In genomic region chr1:169060010-169060722, GRCh38 we compare ENCODE assay signal across 14 cellular contexts. TPM values are rescaled to one million over a fixed set of nuclear protein-coding genes. Genes with fewer than 3 reads are reported as not detected.
DNase-seq lines count a peak whose midpoint lies in the region; ATAC-seq and TF ChIP-seq lines count a peak whose summit lies in the region.
"Had no signal": no experiment of that assay in that cellular context is flagged by ENCODE, and none has a peak within 500 bp of the region (broad histone marks: within the 10 kb centered on the region; RNA-seq: fewer than 3 reads in every experiment).

No MANE protein-coding gene starts in this region.

- no peaks in the 10 kb centered on the region for H3K36me3 Mint-ChIP-seq in Calu3 (ENCODE audit: insufficient read depth, unreplicated experiment)

- H3K27ac Mint-ChIP-seq in Calu3 (ENCODE audit: unreplicated experiment) = peak overlapping the region; percentile 42
- H3K27ac Mint-ChIP-seq: stimulated activated naive CD8-positive, alpha-beta T cell treated with anti-CD3 and anti-CD28 coated beads, Interleukin-15, Interleukin-2, amounts not matched to agents 100 ng/mL and 50 ng/mL, for 24 hours had no signal

- BruUV-seq in Calu3 (replicated peaks; lab: Mats Ljungman, UMichigan) = no TSS peak

- CTCF ChIA-PET in Calu3 (lab: Charles Lee) = interaction anchor here (1.0 to 1.6 kb wide), 4 partner anchors 14 to 45 kb away, joined by 3 to 4 read pairs (median 3); partner anchors contain the start of gene ATP1B1

- peak; percentile 34 for DNase-seq in Calu3
- peak; percentile 88 for DNase-seq in NCI-H526 treated with DMSO at 0.1 percent for 48 hours (lab: John Stamatoyannopoulos, UW)
- no peak for DNase-seq in omental fat pad (ENCODE audit: low spot score)
- DNase-seq in caudate nucleus (lab: John Stamatoyannopoulos, UW) = no peak
- no peak for DNase-seq in UCSD-AML1 (lab: John Stamatoyannopoulos, UW; ENCODE audit: unreplicated experiment)
- no peak for DNase-seq in NCI-H1105 treated with DMSO at 0.1 percent for 48 hours (lab: John Stamatoyannopoulos, UW)
- DNase-seq: brain microvascular endothelial cell; NCI-H187; stimulated activated CD4-positive, alpha-beta T cell treated with anti-CD3 and anti-CD28 coated beads, Interleukin-2, amount 100 ng/mL, for 48 hours had no signal

- no peaks in the 10 kb centered on the region for H3K27me3 Mint-ChIP-seq in Calu3 (ENCODE audit: unreplicated experiment)
- H3K27me3 Mint-ChIP-seq: stimulated activated naive CD8-positive, alpha-beta T cell treated with anti-CD3 and anti-CD28 coated beads, Interleukin-15, Interleukin-2, amounts not matched to agents 100 ng/mL and 50 ng/mL, for 24 hours had no signal

- peaks cover 0 to 3% of the 10 kb centered on the region in 2 donors for H3K9me3 ChIP-seq in esophagus (ENCODE audit: control insufficient read depth in 2 of 2, insufficient read depth in 1 of 2, low read depth in 1 of 2, low read length in 1 of 2)
- H3K9me3 ChIP-seq: neutrophil had no signal

- H3K4me1 ChIP-seq in esophagus (ENCODE audit: control insufficient read depth in 2 of 2, insufficient read depth in 2 of 2, low read length in 1 of 2) = no peaks in the 10 kb centered on the region

- intact Hi-C loops in Calu3 (cut with micrococcal nuclease; ENCODE audit: unreplicated experiment) = no loop called here

- WGBS in esophagus, 2 donors = 66 to 73% methylated on average over 9 of the region's 9 CpGs

- no peak overlapping the region for H3K4me3 ChIP-seq in esophagus (ENCODE audit: low read depth in 1 of 2, low read length in 2 of 2)

- peaks cover 29% of the 10 kb centered on the region for H3K4me1 Mint-ChIP-seq in Calu3 (ENCODE audit: low read depth, unreplicated experiment)

- H3K9me3 Mint-ChIP-seq in Calu3 (ENCODE audit: low read depth, unreplicated experiment) = peaks cover 2% of the 10 kb centered on the region
- H3K9me3 Mint-ChIP-seq: stimulated activated naive CD8-positive, alpha-beta T cell treated with anti-CD3 and anti-CD28 coated beads, Interleukin-15, Interleukin-2, amounts not matched to agents 100 ng/mL and 50 ng/mL, for 24 hours had no signal

- ATAC-seq in omental fat pad (ENCODE audit: low FRiP score) = peak; percentile 85
- no peak for ATAC-seq in HG02571 (IDR thresholded peaks at IDR 0.05; ENCODE audit: unreplicated experiment)

- H3K4me3 Mint-ChIP-seq in Calu3 (ENCODE audit: low read depth, unreplicated experiment) = peak overlapping the region; percentile 46
- H3K4me3 Mint-ChIP-seq: stimulated activated naive CD8-positive, alpha-beta T cell treated with anti-CD3 and anti-CD28 coated beads, Interleukin-15, Interleukin-2, amounts not matched to agents 100 ng/mL and 50 ng/mL, for 24 hours had no signal

- H3K27ac ChIP-seq in esophagus (ENCODE audit: low read depth in 2 of 2, low read length in 1 of 2) (peak overlapping the region; percentile 14 to 40), caudate nucleus (ENCODE audit: low read depth, low read length) (no peak overlapping the region)
- H3K27ac ChIP-seq: brain microvascular endothelial cell, neutrophil, VCaP had no signal

- no peaks in the 10 kb centered on the region for H3K27me3 ChIP-seq in esophagus (ENCODE audit: control insufficient read depth in 1 of 2, insufficient read depth in 2 of 2, low read length in 2 of 2)
- H3K27me3 ChIP-seq: brain microvascular endothelial cell, neutrophil had no signal

- no peak for TF ChIP-seq CTCF in Calu3 (IDR thresholded peaks at IDR 0.05; ENCODE audit: unreplicated experiment)
- TF ChIP-seq CTCF in omental fat pad (IDR thresholded peaks at IDR 0.05) = no peak

- H3K36me3 ChIP-seq in esophagus (ENCODE audit: control insufficient read depth in 2 of 2, insufficient read depth in 2 of 2, low read length in 1 of 2) = no peaks in the 10 kb centered on the region
- H3K36me3 ChIP-seq: brain microvascular endothelial cell, neutrophil had no signal

RNA-seq across cellular contexts. Expression of gene ATP1B1, which starts 46.3 kb away (rescaled TPM):
- total RNA-seq in Calu3 (2022) (621 and 626 TPM in 2 replicates), omental fat pad (10 to 100 TPM; 19.9 to 60.6 (median 37.3) TPM)
- polyA plus RNA-seq in esophagus = 100 to 1,000 TPM; 104 to 194 TPM

Comparison
In these comparisons a context has a peak if more than half of its experiments do, and no peak if none do; other contexts are left out.
1. DNase-seq: peak in Calu3 (single experiment) and NCI-H526 treated with DMSO at 0.1 percent for 48 hours (single experiment); none in omental fat pad (single experiment), caudate nucleus (0 of 61), UCSD-AML1 (single experiment) and NCI-H1105 treated with DMSO at 0.1 percent for 48 hours (single experiment).
2. RNA of gene ATP1B1, which starts 46.3 kb away (total RNA-seq): 621 to 626 TPM in Calu3; 19.9 to 60.6 TPM in omental fat pad; every median in the first group is over 10 times any median in the second.